ENCODE assay signal across 1 cellular context in the genomic region with DNA sequence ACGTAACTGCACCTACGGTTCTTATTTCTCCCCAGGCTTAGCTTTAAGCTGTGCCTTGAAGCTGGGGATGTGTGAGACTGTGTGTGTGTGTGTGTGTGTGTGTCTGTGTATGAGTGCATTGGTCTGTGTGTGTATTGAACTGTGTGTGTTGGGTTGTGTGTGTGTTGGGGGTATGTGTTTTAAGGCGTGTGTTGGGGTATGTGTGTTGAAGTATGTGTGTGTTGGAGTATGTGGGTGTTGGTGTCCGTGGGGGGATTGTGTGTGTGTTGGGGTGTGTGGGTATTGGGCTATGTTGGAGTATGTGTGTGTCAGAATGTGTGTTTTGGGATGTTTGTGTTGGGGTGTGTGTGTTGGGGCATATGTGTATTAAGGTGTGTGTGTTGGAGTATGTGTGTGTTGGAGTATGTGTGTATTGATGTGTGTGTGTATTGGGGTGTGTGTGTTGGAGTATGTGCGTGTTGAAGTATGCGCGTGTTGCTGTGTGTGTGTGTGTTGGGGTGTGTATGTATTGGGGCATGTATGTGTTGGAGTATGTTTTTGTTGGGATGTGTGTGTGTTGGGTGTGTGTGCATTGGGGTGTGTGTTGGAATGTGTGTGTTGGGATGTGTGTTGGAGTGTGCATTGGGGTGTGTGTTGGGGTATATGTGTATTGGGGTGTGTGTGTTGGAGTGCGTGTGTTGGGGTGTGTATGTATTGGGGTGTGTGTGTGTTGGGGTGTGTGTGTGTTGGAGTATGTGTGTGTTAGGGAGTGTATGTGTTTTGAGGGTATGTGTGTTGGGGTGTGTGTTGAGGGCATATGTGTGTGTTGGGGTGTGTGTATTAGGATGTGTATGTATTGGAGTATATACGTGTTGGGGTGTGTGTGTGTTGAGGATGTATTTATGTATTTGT.
A peak's percentile ranks its signal among the peaks of the same experiment; 100 is the strongest.
TF ChIP-seq lines count a peak whose summit lies in the region.

No MANE protein-coding gene starts in this region.

TF ChIP-seq in K562, 482 proteins besides CTCF, POLR2A, EP300 and RAD21 (continued from another document and continues in another):
- TF ChIP-seq, protein P1, sequence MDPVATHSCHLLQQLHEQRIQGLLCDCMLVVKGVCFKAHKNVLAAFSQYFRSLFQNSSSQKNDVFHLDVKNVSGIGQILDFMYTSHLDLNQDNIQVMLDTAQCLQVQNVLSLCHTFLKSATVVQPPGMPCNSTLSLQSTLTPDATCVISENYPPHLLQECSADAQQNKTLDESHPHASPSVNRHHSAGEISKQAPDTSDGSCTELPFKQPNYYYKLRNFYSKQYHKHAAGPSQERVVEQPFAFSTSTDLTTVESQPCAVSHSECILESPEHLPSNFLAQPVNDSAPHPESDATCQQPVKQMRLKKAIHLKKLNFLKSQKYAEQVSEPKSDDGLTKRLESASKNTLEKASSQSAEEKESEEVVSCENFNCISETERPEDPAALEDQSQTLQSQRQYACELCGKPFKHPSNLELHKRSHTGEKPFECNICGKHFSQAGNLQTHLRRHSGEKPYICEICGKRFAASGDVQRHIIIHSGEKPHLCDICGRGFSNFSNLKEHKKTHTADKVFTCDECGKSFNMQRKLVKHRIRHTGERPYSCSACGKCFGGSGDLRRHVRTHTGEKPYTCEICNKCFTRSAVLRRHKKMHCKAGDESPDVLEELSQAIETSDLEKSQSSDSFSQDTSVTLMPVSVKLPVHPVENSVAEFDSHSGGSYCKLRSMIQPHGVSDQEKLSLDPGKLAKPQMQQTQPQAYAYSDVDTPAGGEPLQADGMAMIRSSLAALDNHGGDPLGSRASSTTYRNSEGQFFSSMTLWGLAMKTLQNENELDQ (CRISPR knock-in tag; IDR thresholded peaks at IDR 0.05; ENCODE audit: borderline replicate concordance) = no peak
- no peak for TF ChIP-seq BCL6 (CRISPR knock-in tag; IDR thresholded peaks at IDR 0.05)
- no peak for TF ChIP-seq ZC3H11A (IDR thresholded peaks at IDR 0.05; ENCODE audit: low read depth, low read length)
- TF ChIP-seq, protein P2, sequence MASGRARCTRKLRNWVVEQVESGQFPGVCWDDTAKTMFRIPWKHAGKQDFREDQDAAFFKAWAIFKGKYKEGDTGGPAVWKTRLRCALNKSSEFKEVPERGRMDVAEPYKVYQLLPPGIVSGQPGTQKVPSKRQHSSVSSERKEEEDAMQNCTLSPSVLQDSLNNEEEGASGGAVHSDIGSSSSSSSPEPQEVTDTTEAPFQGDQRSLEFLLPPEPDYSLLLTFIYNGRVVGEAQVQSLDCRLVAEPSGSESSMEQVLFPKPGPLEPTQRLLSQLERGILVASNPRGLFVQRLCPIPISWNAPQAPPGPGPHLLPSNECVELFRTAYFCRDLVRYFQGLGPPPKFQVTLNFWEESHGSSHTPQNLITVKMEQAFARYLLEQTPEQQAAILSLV (tag; IDR thresholded peaks at IDR 0.05) = 0 out of 2 replicates have a peak, but pooled peaks have one; percentile 23
- TF ChIP-seq, protein P3, sequence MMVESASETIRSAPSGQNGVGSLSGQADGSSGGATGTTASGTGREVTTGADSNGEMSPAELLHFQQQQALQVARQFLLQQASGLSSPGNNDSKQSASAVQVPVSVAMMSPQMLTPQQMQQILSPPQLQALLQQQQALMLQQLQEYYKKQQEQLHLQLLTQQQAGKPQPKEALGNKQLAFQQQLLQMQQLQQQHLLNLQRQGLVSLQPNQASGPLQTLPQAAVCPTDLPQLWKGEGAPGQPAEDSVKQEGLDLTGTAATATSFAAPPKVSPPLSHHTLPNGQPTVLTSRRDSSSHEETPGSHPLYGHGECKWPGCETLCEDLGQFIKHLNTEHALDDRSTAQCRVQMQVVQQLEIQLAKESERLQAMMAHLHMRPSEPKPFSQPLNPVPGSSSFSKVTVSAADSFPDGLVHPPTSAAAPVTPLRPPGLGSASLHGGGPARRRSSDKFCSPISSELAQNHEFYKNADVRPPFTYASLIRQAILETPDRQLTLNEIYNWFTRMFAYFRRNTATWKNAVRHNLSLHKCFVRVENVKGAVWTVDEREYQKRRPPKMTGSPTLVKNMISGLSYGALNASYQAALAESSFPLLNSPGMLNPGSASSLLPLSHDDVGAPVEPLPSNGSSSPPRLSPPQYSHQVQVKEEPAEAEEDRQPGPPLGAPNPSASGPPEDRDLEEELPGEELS (CRISPR knock-in tag; IDR thresholded peaks at IDR 0.05; ENCODE audit: borderline replicate concordance) = no peak
- TF ChIP-seq ZNF584 (CRISPR knock-in tag; IDR thresholded peaks at IDR 0.05; ENCODE audit: low read depth) = no peak
- TF ChIP-seq ZNF253 (CRISPR knock-in tag; conservative IDR thresholded peaks at IDR 0.05) = no peak
- peak; percentile 37; the same call in 1 of the 2 replicates for TF ChIP-seq ADNP (tag; IDR thresholded peaks at IDR 0.05)
- TF ChIP-seq MYC (IDR thresholded peaks at IDR 0.05; ENCODE audit: low read depth, low read length) = no peak
- no peak for TF ChIP-seq MYC (CRISPR knock-in tag; IDR thresholded peaks at IDR 0.05; ENCODE audit: borderline replicate concordance, low read depth)
- TF ChIP-seq HLTF (IDR thresholded peaks at IDR 0.05) = 0 out of 2 replicates have a peak, but pooled peaks have one; percentile 61
- no peak for TF ChIP-seq NFATC3 (IDR thresholded peaks at IDR 0.05)
- TF ChIP-seq, protein P4, sequence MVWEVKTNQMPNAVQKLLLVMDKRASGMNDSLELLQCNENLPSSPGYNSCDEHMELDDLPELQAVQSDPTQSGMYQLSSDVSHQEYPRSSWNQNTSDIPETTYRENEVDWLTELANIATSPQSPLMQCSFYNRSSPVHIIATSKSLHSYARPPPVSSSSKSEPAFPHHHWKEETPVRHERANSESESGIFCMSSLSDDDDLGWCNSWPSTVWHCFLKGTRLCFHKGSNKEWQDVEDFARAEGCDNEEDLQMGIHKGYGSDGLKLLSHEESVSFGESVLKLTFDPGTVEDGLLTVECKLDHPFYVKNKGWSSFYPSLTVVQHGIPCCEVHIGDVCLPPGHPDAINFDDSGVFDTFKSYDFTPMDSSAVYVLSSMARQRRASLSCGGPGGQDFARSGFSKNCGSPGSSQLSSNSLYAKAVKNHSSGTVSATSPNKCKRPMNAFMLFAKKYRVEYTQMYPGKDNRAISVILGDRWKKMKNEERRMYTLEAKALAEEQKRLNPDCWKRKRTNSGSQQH (CRISPR knock-in tag; IDR thresholded peaks at IDR 0.05) = peak; percentile 86
- TF ChIP-seq, protein P5, sequence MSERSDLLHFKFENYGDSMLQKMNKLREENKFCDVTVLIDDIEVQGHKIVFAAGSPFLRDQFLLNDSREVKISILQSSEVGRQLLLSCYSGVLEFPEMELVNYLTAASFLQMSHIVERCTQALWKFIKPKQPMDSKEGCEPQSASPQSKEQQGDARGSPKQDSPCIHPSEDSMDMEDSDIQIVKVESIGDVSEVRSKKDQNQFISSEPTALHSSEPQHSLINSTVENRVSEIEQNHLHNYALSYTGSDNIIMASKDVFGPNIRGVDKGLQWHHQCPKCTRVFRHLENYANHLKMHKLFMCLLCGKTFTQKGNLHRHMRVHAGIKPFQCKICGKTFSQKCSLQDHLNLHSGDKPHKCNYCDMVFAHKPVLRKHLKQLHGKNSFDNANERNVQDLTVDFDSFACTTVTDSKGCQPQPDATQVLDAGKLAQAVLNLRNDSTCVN (CRISPR knock-in tag; IDR thresholded peaks at IDR 0.05) = peak; percentile 70
- TF ChIP-seq TOE1 (IDR thresholded peaks at IDR 0.05; ENCODE audit: borderline replicate concordance) = 0 out of 2 replicates have a peak, but pooled peaks have one; percentile 15
- no peak for TF ChIP-seq TOE1 (CRISPR knock-in tag; IDR thresholded peaks at IDR 0.05; ENCODE audit: borderline replicate concordance, low read depth)
- TF ChIP-seq ZC3H8 (IDR thresholded peaks at IDR 0.05) = peak; percentile 29; the same call in 1 of the 2 replicates
- TF ChIP-seq MIER1 (IDR thresholded peaks at IDR 0.05; ENCODE audit: low read depth) = no peak
- no peak for TF ChIP-seq HDAC6 (IDR thresholded peaks at IDR 0.05; ENCODE audit: low read depth, low read length)
- no peak for TF ChIP-seq YBX1 (IDR thresholded peaks at IDR 0.05)
- TF ChIP-seq ETV5 (CRISPR knock-in tag; IDR thresholded peaks at IDR 0.05; ENCODE audit: low read depth) = no peak
- TF ChIP-seq, protein P6, sequence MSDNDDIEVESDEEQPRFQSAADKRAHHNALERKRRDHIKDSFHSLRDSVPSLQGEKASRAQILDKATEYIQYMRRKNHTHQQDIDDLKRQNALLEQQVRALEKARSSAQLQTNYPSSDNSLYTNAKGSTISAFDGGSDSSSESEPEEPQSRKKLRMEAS (CRISPR knock-in tag; IDR thresholded peaks at IDR 0.05) = peak; percentile 28; the same call in 1 of the 2 replicates
- TF ChIP-seq BCOR (IDR thresholded peaks at IDR 0.05) = peak; percentile 50
- TF ChIP-seq NR2C1 (IDR thresholded peaks at IDR 0.05) = peak; percentile 28; the same call in 1 of the 2 replicates
- TF ChIP-seq NR2C1 (tag; IDR thresholded peaks at IDR 0.05) = no peak
- no peak for TF ChIP-seq PRPF4 (IDR thresholded peaks at IDR 0.05; ENCODE audit: insufficient read depth, low read depth, low read length, poor library complexity, severe bottlenecking)
- peak; percentile 88 for TF ChIP-seq OTX1 (CRISPR knock-in tag; IDR thresholded peaks at IDR 0.05)
- TF ChIP-seq GATAD2B (IDR thresholded peaks at IDR 0.05; ENCODE audit: borderline replicate concordance) = no peak
- TF ChIP-seq NUFIP1 (IDR thresholded peaks at IDR 0.05; ENCODE audit: partially characterized antibody) = peak; percentile 20
- TF ChIP-seq, protein P7, sequence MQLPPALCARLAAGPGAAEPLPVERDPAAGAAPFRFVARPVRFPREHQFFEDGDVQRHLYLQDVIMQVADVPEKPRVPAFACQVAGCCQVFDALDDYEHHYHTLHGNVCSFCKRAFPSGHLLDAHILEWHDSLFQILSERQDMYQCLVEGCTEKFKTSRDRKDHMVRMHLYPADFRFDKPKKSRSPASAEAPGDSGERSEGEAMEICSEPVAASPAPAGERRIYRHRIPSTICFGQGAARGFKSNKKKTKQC (CRISPR knock-in tag; IDR thresholded peaks at IDR 0.05) = no peak
- TF ChIP-seq PHF20 (IDR thresholded peaks at IDR 0.05; ENCODE audit: partially characterized antibody) = peak; percentile 39
- no peak for TF ChIP-seq POLR2B (IDR thresholded peaks at IDR 0.05; ENCODE audit: low read depth, partially characterized antibody)
- 0 out of 2 replicates have a peak, but pooled peaks have one; percentile 30 for TF ChIP-seq ARID2 (IDR thresholded peaks at IDR 0.05)
- TF ChIP-seq IRF2 (CRISPR knock-in tag; IDR thresholded peaks at IDR 0.05) = no peak
- TF ChIP-seq BHLHE40 (IDR thresholded peaks at IDR 0.05; ENCODE audit: low read length) = no peak
- TF ChIP-seq, protein P8, sequence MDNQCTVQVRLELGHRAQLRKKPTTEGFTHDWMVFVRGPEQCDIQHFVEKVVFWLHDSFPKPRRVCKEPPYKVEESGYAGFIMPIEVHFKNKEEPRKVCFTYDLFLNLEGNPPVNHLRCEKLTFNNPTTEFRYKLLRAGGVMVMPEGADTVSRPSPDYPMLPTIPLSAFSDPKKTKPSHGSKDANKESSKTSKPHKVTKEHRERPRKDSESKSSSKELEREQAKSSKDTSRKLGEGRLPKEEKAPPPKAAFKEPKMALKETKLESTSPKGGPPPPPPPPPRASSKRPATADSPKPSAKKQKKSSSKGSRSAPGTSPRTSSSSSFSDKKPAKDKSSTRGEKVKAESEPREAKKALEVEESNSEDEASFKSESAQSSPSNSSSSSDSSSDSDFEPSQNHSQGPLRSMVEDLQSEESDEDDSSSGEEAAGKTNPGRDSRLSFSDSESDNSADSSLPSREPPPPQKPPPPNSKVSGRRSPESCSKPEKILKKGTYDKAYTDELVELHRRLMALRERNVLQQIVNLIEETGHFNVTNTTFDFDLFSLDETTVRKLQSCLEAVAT (IDR thresholded peaks at IDR 0.05) = peak in 1 of 2 experiments; percentile 38; a peak in 1 of 4 replicates
- no peak for TF ChIP-seq ZNF121 (CRISPR knock-in tag; conservative IDR thresholded peaks at IDR 0.05)
- TF ChIP-seq, protein P9, sequence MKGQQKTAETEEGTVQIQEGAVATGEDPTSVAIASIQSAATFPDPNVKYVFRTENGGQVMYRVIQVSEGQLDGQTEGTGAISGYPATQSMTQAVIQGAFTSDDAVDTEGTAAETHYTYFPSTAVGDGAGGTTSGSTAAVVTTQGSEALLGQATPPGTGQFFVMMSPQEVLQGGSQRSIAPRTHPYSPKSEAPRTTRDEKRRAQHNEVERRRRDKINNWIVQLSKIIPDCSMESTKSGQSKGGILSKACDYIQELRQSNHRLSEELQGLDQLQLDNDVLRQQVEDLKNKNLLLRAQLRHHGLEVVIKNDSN (CRISPR knock-in tag; IDR thresholded peaks at IDR 0.05) = no peak; the same call in 1 of the 2 replicates
- TF ChIP-seq, protein P10, sequence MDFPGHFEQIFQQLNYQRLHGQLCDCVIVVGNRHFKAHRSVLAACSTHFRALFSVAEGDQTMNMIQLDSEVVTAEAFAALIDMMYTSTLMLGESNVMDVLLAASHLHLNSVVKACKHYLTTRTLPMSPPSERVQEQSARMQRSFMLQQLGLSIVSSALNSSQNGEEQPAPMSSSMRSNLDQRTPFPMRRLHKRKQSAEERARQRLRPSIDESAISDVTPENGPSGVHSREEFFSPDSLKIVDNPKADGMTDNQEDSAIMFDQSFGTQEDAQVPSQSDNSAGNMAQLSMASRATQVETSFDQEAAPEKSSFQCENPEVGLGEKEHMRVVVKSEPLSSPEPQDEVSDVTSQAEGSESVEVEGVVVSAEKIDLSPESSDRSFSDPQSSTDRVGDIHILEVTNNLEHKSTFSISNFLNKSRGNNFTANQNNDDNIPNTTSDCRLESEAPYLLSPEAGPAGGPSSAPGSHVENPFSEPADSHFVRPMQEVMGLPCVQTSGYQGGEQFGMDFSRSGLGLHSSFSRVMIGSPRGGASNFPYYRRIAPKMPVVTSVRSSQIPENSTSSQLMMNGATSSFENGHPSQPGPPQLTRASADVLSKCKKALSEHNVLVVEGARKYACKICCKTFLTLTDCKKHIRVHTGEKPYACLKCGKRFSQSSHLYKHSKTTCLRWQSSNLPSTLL (IDR thresholded peaks at IDR 0.05) = 0 out of 2 replicates have a peak, but pooled peaks have one; percentile 41
- peak in 1 of 2 experiments; percentile 67; a peak in 1 of 4 replicates for TF ChIP-seq KDM4B (IDR thresholded peaks at IDR 0.05; ENCODE audit: borderline replicate concordance in 2 of 2, low read depth in 1 of 2)
- TF ChIP-seq ARNT (IDR thresholded peaks at IDR 0.05) = 0 out of 4 replicates have a peak, but pooled peaks of 1 of the 2 experiments have one; percentile 16
- TF ChIP-seq EHMT2 (IDR thresholded peaks at IDR 0.05) = 0 out of 2 replicates have a peak, but pooled peaks have one; percentile 22
- no peak for TF ChIP-seq NBN (IDR thresholded peaks at IDR 0.05; ENCODE audit: low read depth)
- 0 out of 2 replicates have a peak, but pooled peaks have one; percentile 43 for TF ChIP-seq ZNF76 (CRISPR knock-in tag; IDR thresholded peaks at IDR 0.05; ENCODE audit: borderline replicate concordance)
- peak; percentile 63; the same call in 1 of the 2 replicates for TF ChIP-seq LARP7 (IDR thresholded peaks at IDR 0.05)
- TF ChIP-seq MYBL2 (IDR thresholded peaks at IDR 0.05; ENCODE audit: low read depth) = peak; percentile 45; the same call in 1 of the 2 replicates
- no peak for TF ChIP-seq MYBL2 (CRISPR knock-in tag; IDR thresholded peaks at IDR 0.05; ENCODE audit: borderline replicate concordance)
- peak; percentile 46 for TF ChIP-seq NCOA4 (IDR thresholded peaks at IDR 0.05; ENCODE audit: partially characterized antibody)
- TF ChIP-seq, protein P11, sequence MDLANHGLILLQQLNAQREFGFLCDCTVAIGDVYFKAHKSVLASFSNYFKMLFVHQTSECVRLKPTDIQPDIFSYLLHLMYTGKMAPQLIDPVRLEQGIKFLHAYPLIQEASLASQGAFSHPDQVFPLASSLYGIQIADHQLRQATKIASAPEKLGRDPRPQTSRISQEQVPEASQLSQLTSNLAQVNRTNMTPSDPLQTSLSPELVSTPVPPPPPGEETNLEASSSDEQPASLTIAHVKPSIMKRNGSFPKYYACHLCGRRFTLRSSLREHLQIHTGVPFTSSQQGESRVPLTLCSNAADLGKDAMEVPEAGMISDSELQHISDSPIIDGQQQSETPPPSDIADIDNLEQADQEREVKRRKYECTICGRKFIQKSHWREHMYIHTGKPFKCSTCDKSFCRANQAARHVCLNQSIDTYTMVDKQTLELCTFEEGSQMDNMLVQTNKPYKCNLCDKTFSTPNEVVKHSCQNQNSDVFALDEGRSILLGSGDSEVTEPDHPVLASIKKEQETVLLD (IDR thresholded peaks at IDR 0.05) = 0 out of 2 replicates have a peak, but pooled peaks have one; percentile 14
